9 cellular contexts compared by ENCODE assay signal in the genomic region with DNA sequence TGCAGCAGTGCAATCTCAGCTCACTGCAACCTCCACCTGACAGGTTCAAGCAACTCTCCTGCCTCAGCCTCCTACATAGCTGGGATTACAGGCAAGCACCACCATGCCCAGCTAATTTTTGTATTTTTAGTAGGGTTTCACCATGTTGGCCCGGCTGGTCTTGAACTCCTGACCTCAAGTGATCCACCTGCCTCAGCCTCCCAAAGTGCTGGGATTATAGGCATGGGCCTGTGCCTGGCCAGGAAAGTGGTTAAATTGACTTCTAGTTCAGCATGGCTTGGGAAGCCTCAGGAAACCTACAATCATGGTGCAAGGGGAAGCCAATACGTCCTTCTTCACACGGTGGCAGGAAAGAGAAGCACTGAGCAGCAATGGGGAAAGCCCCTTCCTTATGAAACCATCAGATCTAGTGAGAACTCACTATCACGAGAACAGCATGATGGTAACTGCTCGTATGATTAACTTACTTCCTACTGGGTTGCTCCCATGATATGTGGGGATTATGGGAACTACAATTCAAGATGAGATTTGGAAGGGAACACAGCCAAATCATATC. TPM values are rescaled to one million over a fixed set of nuclear protein-coding genes. Genes with fewer than 3 reads are reported as not detected.
A peak's percentile ranks its signal among the peaks of the same experiment; 100 is the strongest.
DNase-seq lines count a peak whose midpoint lies in the region; ATAC-seq and TF ChIP-seq lines count a peak whose summit lies in the region.
"Not testable (repeated sequence)": the region's sequence is repeated elsewhere in the genome, so short reads cannot be mapped to it uniquely, and the experiment has no call there.
"Had no signal": no experiment of that assay in that cellular context is flagged by ENCODE, and none has a peak within 500 bp of the region (broad histone marks: within the 10 kb centered on the region; RNA-seq: fewer than 3 reads in every experiment).

No MANE protein-coding gene starts in this region.

- H3K9me3 Mint-ChIP-seq in CD4-positive, alpha-beta T cell; activated T-cell treated with anti-CD3 and anti-CD28 coated beads, Interleukin-2, amount 50 U/mL, for 24 hours: not testable (repeated sequence)

- ATAC-seq in CD4-positive, alpha-beta T cell (ENCODE audit: poor library complexity), result peak; percentile 43
- ATAC-seq in GM19035 (IDR thresholded peaks at IDR 0.05; ENCODE audit: unreplicated experiment) (peak; percentile 39), HG02588 (IDR thresholded peaks at IDR 0.05; ENCODE audit: unreplicated experiment) (peak; percentile 33), HG03521 (IDR thresholded peaks at IDR 0.05; ENCODE audit: unreplicated experiment) (peak; percentile 29), heart left ventricle (peak in 3 of 4 donors; percentile 31 to 74 (median 41))

- TF ChIP-seq POLR2A in heart left ventricle (IDR thresholded peaks at IDR 0.05), result not testable (repeated sequence)

- H3K9me3 ChIP-seq in CD4-positive, alpha-beta T cell (ENCODE audit: control insufficient read depth, low read length); SU-DHL-6 (ENCODE audit: insufficient read depth, low read length); heart left ventricle: not testable (repeated sequence)

- not testable (repeated sequence) for H3K27me3 Mint-ChIP-seq in CD4-positive, alpha-beta T cell; activated T-cell treated with anti-CD3 and anti-CD28 coated beads, Interleukin-2, amount 50 U/mL, for 24 hours

- CTCF ChIA-PET in CD4-positive, alpha-beta T cell (lab: Charles Lee), result interaction anchor here (0.7 to 5.3 kb wide), 6 partner anchors 14 to 139 kb away, joined by 3 to 21 read pairs (median 6); no protein-coding TSS in a partner anchor

- H3K4me2 ChIP-seq in SU-DHL-6 (ENCODE audit: low read depth, low read length, poor library complexity, severe bottlenecking), result peak overlapping the region; percentile 84

- H3K27me3 ChIP-seq in CD4-positive, alpha-beta T cell (ENCODE audit: control insufficient read depth, insufficient read depth, low read length); SU-DHL-6 (ENCODE audit: low read length): not testable (repeated sequence)
- H3K27me3 ChIP-seq in heart left ventricle, result peaks cover 0 to 11% (median 0%) of the 10 kb centered on the region in 9 donors

- DNase-seq in CD4-positive, alpha-beta T cell, result peak in 6 of 10 experiments; percentile 12 to 36 (median 21)
- peak; percentile 60 for DNase-seq in activated T-cell treated with anti-CD3 and anti-CD28 coated beads, Interleukin-2, amount 50 U/mL, for 24 hours
- not testable (repeated sequence) for DNase-seq in heart left ventricle
- peak; percentile 25 for DNase-seq in stimulated activated CD8-positive, alpha-beta memory T cell treated with anti-CD3 and anti-CD28 coated beads, Interleukin-12 subunit alpha, Interleukin-12 subunit beta, amount 100 ng/mL, for 1 hour (ENCODE audit: low read depth)

- peaks cover 15% of the 10 kb centered on the region for H3K36me3 ChIP-seq in SU-DHL-6 (ENCODE audit: low read length)
- H3K36me3 ChIP-seq in heart left ventricle, result not testable (repeated sequence)

- not testable (repeated sequence) for H3K4me3 Mint-ChIP-seq in CD4-positive, alpha-beta T cell; activated T-cell treated with anti-CD3 and anti-CD28 coated beads, Interleukin-2, amount 50 U/mL, for 24 hours

- H3K4me1 Mint-ChIP-seq in CD4-positive, alpha-beta T cell (ENCODE audit: low read depth), result peaks cover 54% of the 10 kb centered on the region
- H3K4me1 Mint-ChIP-seq in activated T-cell treated with anti-CD3 and anti-CD28 coated beads, Interleukin-2, amount 50 U/mL, for 24 hours (ENCODE audit: low read depth), result peaks cover 53% of the 10 kb centered on the region

- H3K4me1 ChIP-seq in heart left ventricle, result peaks cover 0 to 46% (median 0%) of the 10 kb centered on the region in 12 donors

- H3K4me3 ChIP-seq in SU-DHL-6 (ENCODE audit: insufficient read depth, low read length, poor library complexity, severe bottlenecking), result peak overlapping the region; percentile 77
- peak overlapping the region in 1 of 12 donors; percentile 66 for H3K4me3 ChIP-seq in heart left ventricle

- not testable (repeated sequence) for H3K9me2 ChIP-seq in SU-DHL-6 (replicated peaks; ENCODE audit: insufficient read depth, low read length)

- peaks cover 18% of the 10 kb centered on the region for H3K36me3 Mint-ChIP-seq in CD4-positive, alpha-beta T cell (ENCODE audit: low read depth)
- H3K36me3 Mint-ChIP-seq in activated T-cell treated with anti-CD3 and anti-CD28 coated beads, Interleukin-2, amount 50 U/mL, for 24 hours (ENCODE audit: low read depth), result not testable (repeated sequence)

- not testable (repeated sequence) for TF ChIP-seq CTCF in CD4-positive, alpha-beta T cell (IDR thresholded peaks at IDR 0.05); SU-DHL-6 (IDR thresholded peaks at IDR 0.05; ENCODE audit: insufficient read depth, low read length, poor library complexity, severe bottlenecking); heart left ventricle (IDR thresholded peaks at IDR 0.05)

- H3K9ac ChIP-seq in SU-DHL-6 (ENCODE audit: low read length), result peak overlapping the region; percentile 84

- peaks cover 41% of the 10 kb centered on the region for H3K79me2 ChIP-seq in SU-DHL-6 (ENCODE audit: insufficient read depth, low read length)

- POLR2A ChIA-PET in CD4-positive, alpha-beta T cell (lab: Charles Lee), result interaction anchor here (0.7 to 4.4 kb wide), 16 partner anchors 8 to 211 kb away, joined by 3 to 25 read pairs (median 4); a partner anchor contains a TSS

- not testable (repeated sequence) for H2AFZ ChIP-seq in SU-DHL-6 (ENCODE audit: low read depth, low read length, severe bottlenecking)

- H3K27ac ChIP-seq in CD4-positive, alpha-beta T cell (ENCODE audit: low read depth, low read length), result peak overlapping the region; percentile 93
- H3K27ac ChIP-seq in SU-DHL-6 (ENCODE audit: low read depth, low read length), result peak overlapping the region; percentile 99
- H3K27ac ChIP-seq in heart left ventricle, result peak overlapping the region in 1 of 12 donors; percentile 90

- 58 to 78% (median 70%) methylated on average over 5 of the region's 5 CpGs for WGBS in heart left ventricle, 4 donors

- H4K20me1 ChIP-seq in SU-DHL-6 (ENCODE audit: low read depth, low read length), result not testable (repeated sequence)

- H3K27ac Mint-ChIP-seq in CD4-positive, alpha-beta T cell; activated T-cell treated with anti-CD3 and anti-CD28 coated beads, Interleukin-2, amount 50 U/mL, for 24 hours: not testable (repeated sequence)

- intact Hi-C loops in CD4-positive, alpha-beta T cell (cut with DNase I, micrococcal nuclease), result loop anchor here in 1 of 2 experiments (1.0 kb wide), 1 partner anchor 31 kb away; no protein-coding TSS in a partner anchor
- intact Hi-C loops in heart left ventricle (cut with DNase I), result not testable (repeated sequence)

- peaks cover 50% of the 10 kb centered on the region for H3F3A ChIP-seq in SU-DHL-6 (ENCODE audit: insufficient read depth)

RNA-seq across cellular contexts. Expression of a gene that starts 1.0 kb away (rescaled TPM):
- 100 to 1,000 TPM; 387 to 395 TPM for total RNA-seq in CD4-positive, alpha-beta T cell
- total RNA-seq in heart left ventricle, result 10 to 100 TPM in 1 of 9 donors, 1 to 10 TPM in 3, under 1 TPM in 5; 0.49 to 31.6 (median 0.71) TPM
- 1 to 10 TPM in 1 of 2 donors, under 1 TPM in 1; 0.53 to 2.4 TPM for polyA plus RNA-seq in heart left ventricle
- total RNA-seq: lung microvascular endothelial cell had no signal

RNA-seq across cellular contexts. Expression of a gene that starts 26.4 kb away (rescaled TPM):
- total RNA-seq in CD4-positive, alpha-beta T cell, result under 1 TPM; 0.69 to 0.78 TPM
- total RNA-seq in heart left ventricle, result 10 to 100 TPM in 1 of 9 donors, 1 to 10 TPM in 1, under 1 TPM in 3, not detected in 4; 0.27 to 28.0 (median 0.96) TPM
- under 1 TPM; 0.21 to 0.23 TPM for polyA plus RNA-seq in heart left ventricle
- total RNA-seq: lung microvascular endothelial cell had no signal

Comparison
In these comparisons a context has a peak if more than half of its experiments do, and no peak if none do; other contexts are left out.
1. RNA of a gene that starts 1.0 kb away (total RNA-seq): 387 to 395 TPM in CD4-positive, alpha-beta T cell; 0.49 to 31.6 TPM in heart left ventricle; every median in the first group is over 10 times any median in the second.
2. Peak in every context shown above with its lines, with median percentiles within 50 percentile points of each other: ATAC-seq.